8 cellular contexts compared by ENCODE assay signal in genomic region chr15:63210151-63211051, GRCh38. TPM values are rescaled to one million over a fixed set of nuclear protein-coding genes. Genes with fewer than 3 reads are reported as not detected.
DNase-seq lines count a peak whose midpoint lies in the region; ATAC-seq and TF ChIP-seq lines count a peak whose summit lies in the region.

No MANE protein-coding gene starts in this region.

- H3K27me3 ChIP-seq in layer of hippocampus (ENCODE audit: control insufficient read depth, insufficient read depth, low read length) (no peaks in the 10 kb centered on the region), thymus (ENCODE audit: control insufficient read depth, insufficient read depth) (no peaks in the 10 kb centered on the region), psoas muscle (ENCODE audit: insufficient read depth in 3 of 3, low read length in 2 of 3) (no peaks in the 10 kb centered on the region)

- peak overlapping the region; percentile 97 for H3K27ac Mint-ChIP-seq in activated naive CD4-positive, alpha-beta T cell treated with anti-CD3 and anti-CD28 coated beads for 36 hours
- peak overlapping the region; percentile 97 for H3K27ac Mint-ChIP-seq in activated CD4-positive, alpha-beta memory T cell treated with anti-CD3 and anti-CD28 coated beads for 36 hours

- CTCF ChIA-PET in activated naive CD4-positive, alpha-beta T cell treated with anti-CD3 and anti-CD28 coated beads for 36 hours (lab: Charles Lee) = interaction anchor here (1.0 to 2.0 kb wide), 4 partner anchors 14 to 117 kb away, joined by 3 to 9 read pairs (median 4); no protein-coding TSS in a partner anchor
- CTCF ChIA-PET in activated CD4-positive, alpha-beta memory T cell treated with anti-CD3 and anti-CD28 coated beads for 36 hours (lab: Charles Lee) = interaction anchor here (0.8 to 1.6 kb wide), 4 partner anchors 14 to 29 kb away, joined by 3 to 11 read pairs (median 4); no protein-coding TSS in a partner anchor

- no peak overlapping the region for H3K4me3 ChIP-seq in thymus (ENCODE audit: low read length)
- no peak overlapping the region for H3K4me3 ChIP-seq in psoas muscle

- POLR2A ChIA-PET in activated CD4-positive, alpha-beta memory T cell treated with anti-CD3 and anti-CD28 coated beads for 36 hours (lab: Charles Lee) = interaction anchor here (0.9 to 6.1 kb wide), 2 partner anchors 16 to 33 kb away, joined by 3 to 104 read pairs; no protein-coding TSS in a partner anchor

- H3K4me1 ChIP-seq in thymus (ENCODE audit: control insufficient read depth, insufficient read depth, low read length) = peaks cover 10% of the 10 kb centered on the region
- peaks cover 3% of the 10 kb centered on the region for H3K4me1 ChIP-seq in psoas muscle

- no peaks in the 10 kb centered on the region for H3K9me3 Mint-ChIP-seq in activated naive CD4-positive, alpha-beta T cell treated with anti-CD3 and anti-CD28 coated beads for 36 hours
- H3K9me3 Mint-ChIP-seq in activated CD4-positive, alpha-beta memory T cell treated with anti-CD3 and anti-CD28 coated beads for 36 hours = no peaks in the 10 kb centered on the region

- ATAC-seq in HG03521 (IDR thresholded peaks at IDR 0.05; ENCODE audit: unreplicated experiment) = no peak
- ATAC-seq in psoas muscle = no peak

- intact Hi-C loops in activated naive CD4-positive, alpha-beta T cell treated with anti-CD3 and anti-CD28 coated beads for 36 hours (cut with micrococcal nuclease) = loop anchor here (5.0 to 10.0 kb wide), 3 partner anchors 53 to 292 kb away; partner anchors contain the start of genes RPS27L and USP3
- intact Hi-C loops in activated CD4-positive, alpha-beta memory T cell treated with anti-CD3 and anti-CD28 coated beads for 36 hours (cut with micrococcal nuclease) = loop anchor here (5.0 to 10.0 kb wide), 2 partner anchors 292 to 884 kb away; partner anchors contain the start of genes CIAO2A, SNX1 and USP3
- intact Hi-C loops in psoas muscle (cut with DNase I) = no loop called here

- no peak for DNase-seq in activated naive CD4-positive, alpha-beta T cell treated with anti-CD3 and anti-CD28 coated beads for 36 hours
- no peak for DNase-seq in activated naive CD4-positive, alpha-beta T cell treated with anti-CD3 and anti-CD28 coated beads, Interleukin-2, amount 50 U/mL, for 16 hours
- DNase-seq in activated CD4-positive, alpha-beta memory T cell treated with anti-CD3 and anti-CD28 coated beads for 36 hours = no peak
- no peak for DNase-seq in NCI-H748 treated with DMSO at 0.1 percent for 48 hours (lab: John Stamatoyannopoulos, UW)
- DNase-seq in psoas muscle = no peak

- H3K4me1 Mint-ChIP-seq in activated naive CD4-positive, alpha-beta T cell treated with anti-CD3 and anti-CD28 coated beads for 36 hours (ENCODE audit: low read depth) = peaks cover 90% of the 10 kb centered on the region
- H3K4me1 Mint-ChIP-seq in activated CD4-positive, alpha-beta memory T cell treated with anti-CD3 and anti-CD28 coated beads for 36 hours (ENCODE audit: low read depth) = peaks cover 89% of the 10 kb centered on the region

- H3K36me3 Mint-ChIP-seq in activated naive CD4-positive, alpha-beta T cell treated with anti-CD3 and anti-CD28 coated beads for 36 hours (ENCODE audit: low read depth) = peaks cover 20% of the 10 kb centered on the region
- peaks cover 14% of the 10 kb centered on the region for H3K36me3 Mint-ChIP-seq in activated CD4-positive, alpha-beta memory T cell treated with anti-CD3 and anti-CD28 coated beads for 36 hours

- no peak for TF ChIP-seq CTCF in psoas muscle (IDR thresholded peaks at IDR 0.05)

- H3K9me3 ChIP-seq in thymus (ENCODE audit: control insufficient read depth) = no peaks in the 10 kb centered on the region
- no peaks in the 10 kb centered on the region for H3K9me3 ChIP-seq in psoas muscle

- no peaks in the 10 kb centered on the region for H3K27me3 Mint-ChIP-seq in activated naive CD4-positive, alpha-beta T cell treated with anti-CD3 and anti-CD28 coated beads for 36 hours (ENCODE audit: low read depth)
- no peaks in the 10 kb centered on the region for H3K27me3 Mint-ChIP-seq in activated CD4-positive, alpha-beta memory T cell treated with anti-CD3 and anti-CD28 coated beads for 36 hours

- no peaks in the 10 kb centered on the region for H3K36me3 ChIP-seq in thymus (ENCODE audit: control insufficient read depth, insufficient read depth)
- no peaks in the 10 kb centered on the region for H3K36me3 ChIP-seq in psoas muscle (ENCODE audit: insufficient read depth in 1 of 2, low read depth in 1 of 2)

- WGBS in thymus = 51% methylated on average over 5 of the region's 5 CpGs
- 83 to 87% (median 83%) methylated on average over 5 of the region's 5 CpGs for WGBS in psoas muscle, 3 donors

- H3K27ac ChIP-seq in layer of hippocampus (ENCODE audit: low read depth, low read length) (peak overlapping the region; percentile 89), thymus (ENCODE audit: low read depth) (peak overlapping the region; percentile 56), psoas muscle (no peak overlapping the region)

- H3K4me3 Mint-ChIP-seq in activated naive CD4-positive, alpha-beta T cell treated with anti-CD3 and anti-CD28 coated beads for 36 hours = peak overlapping the region; percentile 59
- H3K4me3 Mint-ChIP-seq in activated CD4-positive, alpha-beta memory T cell treated with anti-CD3 and anti-CD28 coated beads for 36 hours = peak overlapping the region; percentile 64

RNA-seq across cellular contexts. Expression of gene RAB8B, which starts 21.0 kb away (rescaled TPM):
- total RNA-seq in activated naive CD4-positive, alpha-beta T cell treated with anti-CD3 and anti-CD28 coated beads for 36 hours = 10 to 100 TPM; 91.5 to 93.1 TPM
- 100 to 1,000 TPM; 109 to 119 TPM for total RNA-seq in activated CD4-positive, alpha-beta memory T cell treated with anti-CD3 and anti-CD28 coated beads for 36 hours
- polyA plus RNA-seq in thymus (28.5 TPM), psoas muscle (1 to 10 TPM; 2.5 to 5.0 (median 4.6) TPM)
- total RNA-seq in psoas muscle = 10 to 100 TPM in 1 of 4 donors, 1 to 10 TPM in 3; 5.4 to 18.1 (median 8.4) TPM

RNA-seq across cellular contexts. Expression of gene RPS27L, which starts 53.1 kb away (rescaled TPM):
- 100 to 1,000 TPM; 220 to 222 TPM for total RNA-seq in activated naive CD4-positive, alpha-beta T cell treated with anti-CD3 and anti-CD28 coated beads for 36 hours
- total RNA-seq in activated CD4-positive, alpha-beta memory T cell treated with anti-CD3 and anti-CD28 coated beads for 36 hours = 100 to 1,000 TPM; 139 to 140 TPM
- polyA plus RNA-seq in thymus (181 TPM), psoas muscle (100 to 1,000 TPM in 2 of 3 donors, 10 to 100 TPM in 1; 33.1 to 186 (median 108) TPM)
- 100 to 1,000 TPM in 3 of 4 donors, 10 to 100 TPM in 1; 97.0 to 169 (median 132) TPM for total RNA-seq in psoas muscle

Comparison
In these comparisons a context has a peak if more than half of its experiments do, and no peak if none do; other contexts are left out.
1. RNA of gene RAB8B, which starts 21.0 kb away (total RNA-seq): 109 to 119 TPM in activated CD4-positive, alpha-beta memory T cell treated with anti-CD3 and anti-CD28 coated beads for 36 hours and 91.5 to 93.1 TPM in activated naive CD4-positive, alpha-beta T cell treated with anti-CD3 and anti-CD28 coated beads for 36 hours; 5.4 to 18.1 TPM in psoas muscle; every median in the first group is over 4 times any median in the second.
2. intact Hi-C loops: an anchor here in activated naive CD4-positive, alpha-beta T cell treated with anti-CD3 and anti-CD28 coated beads for 36 hours (5.0 to 10.0 kb wide) and activated CD4-positive, alpha-beta memory T cell treated with anti-CD3 and anti-CD28 coated beads for 36 hours (5.0 to 10.0 kb wide); none called in psoas muscle.